20 cellular contexts compared by ENCODE assay signal in the genomic region with DNA sequence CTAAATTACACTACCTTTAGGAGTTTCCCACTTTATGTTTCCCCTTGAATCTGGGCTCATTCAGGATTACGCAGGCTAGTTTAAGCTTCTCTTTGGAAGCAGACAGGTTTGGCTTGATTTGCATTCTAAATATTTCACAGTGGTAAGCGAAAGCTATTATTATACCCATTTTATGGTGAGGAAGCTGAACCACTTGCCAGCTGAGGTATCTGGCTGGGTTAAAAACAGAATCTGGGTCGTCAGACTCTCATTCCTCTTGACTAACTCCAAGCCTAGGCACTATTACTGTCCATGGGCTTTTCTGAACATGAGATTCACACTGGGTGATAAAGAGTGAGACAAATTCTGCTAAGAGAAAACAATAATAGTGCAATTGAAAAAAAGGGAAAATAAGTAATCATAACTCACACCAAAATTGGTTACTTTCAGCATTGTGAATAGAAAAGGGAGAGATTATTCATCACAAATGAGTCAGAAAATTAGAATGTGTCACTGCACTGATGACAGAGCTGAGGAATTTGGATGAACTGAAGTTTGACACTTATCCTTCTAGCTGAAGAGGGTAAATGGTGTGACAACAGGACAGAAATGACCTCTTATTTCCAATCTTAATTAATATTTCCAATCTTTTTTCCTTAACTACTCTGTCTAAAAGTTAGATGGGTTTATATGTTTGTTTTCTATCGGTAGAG.
DNase-seq lines count a peak whose midpoint lies in the region; ATAC-seq and TF ChIP-seq lines count a peak whose summit lies in the region.
"Had no signal": no experiment of that assay in that cellular context is flagged by ENCODE, and none has a peak within 500 bp of the region (broad histone marks: within the 10 kb centered on the region; RNA-seq: fewer than 3 reads in every experiment).

No MANE protein-coding gene starts in this region.

- no peak overlapping the region for H3K27ac ChIP-seq in dorsolateral prefrontal cortex
- H3K27ac ChIP-seq: KMS-11, left ventricle myocardium inferior, ovary had no signal

- no peak overlapping the region for H3K4me3 Mint-ChIP-seq in activated T-cell treated with anti-CD3 and anti-CD28 coated beads, Interleukin-2, amount 50 U/mL, for 72 hours
- H3K4me3 Mint-ChIP-seq in stimulated activated naive CD8-positive, alpha-beta T cell treated with anti-CD3 and anti-CD28 coated beads, Interleukin-15, Interleukin-2, amounts not matched to agents 100 ng/mL and 50 ng/mL, for 24 hours: no peak overlapping the region
- H3K4me3 Mint-ChIP-seq: activated B cell treated with CpG ODN at 0.5 μM for 24 hours; activated CD8-positive, alpha-beta memory T cell treated with anti-CD3 and anti-CD28 coated beads, Interleukin-2, amount 10 ng/mL, durations not matched to agents 7 days and 5 days; activated naive CD8-positive, alpha-beta T cell treated with anti-CD3 and anti-CD28 coated beads, Interleukin-2, amount 10 ng/mL, durations not matched to agents 7 days and 5 days; effector memory CD8-positive, alpha-beta T cell had no signal

- no peaks in the 10 kb centered on the region for H3K9me3 Mint-ChIP-seq in activated T-cell treated with anti-CD3 and anti-CD28 coated beads, Interleukin-2, amount 50 U/mL, for 72 hours
- H3K9me3 Mint-ChIP-seq in stimulated activated naive CD8-positive, alpha-beta T cell treated with anti-CD3 and anti-CD28 coated beads, Interleukin-15, Interleukin-2, amounts not matched to agents 100 ng/mL and 50 ng/mL, for 24 hours: no peaks in the 10 kb centered on the region
- H3K9me3 Mint-ChIP-seq: activated B cell treated with CpG ODN at 0.5 μM for 24 hours; activated naive CD8-positive, alpha-beta T cell treated with anti-CD3 and anti-CD28 coated beads, Interleukin-2, amount 10 ng/mL, durations not matched to agents 7 days and 5 days; effector memory CD8-positive, alpha-beta T cell had no signal

- H3K4me3 ChIP-seq in fibroblast of mammary gland (ENCODE audit: control insufficient read depth, low read depth, low read length) (no peak overlapping the region), dorsolateral prefrontal cortex (no peak overlapping the region)
- H3K4me3 ChIP-seq: left ventricle myocardium inferior, ovary had no signal

- no peaks in the 10 kb centered on the region for H3K36me3 Mint-ChIP-seq in activated T-cell treated with anti-CD3 and anti-CD28 coated beads, Interleukin-2, amount 50 U/mL, for 72 hours (ENCODE audit: insufficient read depth in 2 of 2)
- no peaks in the 10 kb centered on the region for H3K36me3 Mint-ChIP-seq in stimulated activated naive CD8-positive, alpha-beta T cell treated with anti-CD3 and anti-CD28 coated beads, Interleukin-15, Interleukin-2, amounts not matched to agents 100 ng/mL and 50 ng/mL, for 24 hours (ENCODE audit: low read depth)
- H3K36me3 Mint-ChIP-seq: activated CD8-positive, alpha-beta memory T cell treated with anti-CD3 and anti-CD28 coated beads, Interleukin-2, amount 10 ng/mL, durations not matched to agents 7 days and 5 days had no signal

- intact Hi-C loops in dorsolateral prefrontal cortex (cut with DNase I): no loop called here

- H3K4me1 Mint-ChIP-seq in activated T-cell treated with anti-CD3 and anti-CD28 coated beads, Interleukin-2, amount 50 U/mL, for 72 hours (ENCODE audit: low read depth): peaks cover 40% of the 10 kb centered on the region
- H3K4me1 Mint-ChIP-seq in stimulated activated naive CD8-positive, alpha-beta T cell treated with anti-CD3 and anti-CD28 coated beads, Interleukin-15, Interleukin-2, amounts not matched to agents 100 ng/mL and 50 ng/mL, for 24 hours (ENCODE audit: low read depth): peaks cover 43% of the 10 kb centered on the region

- H3K27ac Mint-ChIP-seq in activated T-cell treated with anti-CD3 and anti-CD28 coated beads, Interleukin-2, amount 50 U/mL, for 72 hours: peak overlapping the region; percentile 5
- H3K27ac Mint-ChIP-seq in stimulated activated naive CD8-positive, alpha-beta T cell treated with anti-CD3 and anti-CD28 coated beads, Interleukin-15, Interleukin-2, amounts not matched to agents 100 ng/mL and 50 ng/mL, for 24 hours: peak overlapping the region; percentile 56
- H3K27ac Mint-ChIP-seq: activated B cell treated with CpG ODN at 0.5 μM for 24 hours; activated CD8-positive, alpha-beta memory T cell treated with anti-CD3 and anti-CD28 coated beads, Interleukin-2, amount 10 ng/mL, durations not matched to agents 7 days and 5 days; activated naive CD8-positive, alpha-beta T cell treated with anti-CD3 and anti-CD28 coated beads, Interleukin-2, amount 10 ng/mL, durations not matched to agents 7 days and 5 days; effector memory CD8-positive, alpha-beta T cell had no signal

- peak; percentile 93 to 94 for ATAC-seq in activated T-cell treated with anti-CD3 and anti-CD28 coated beads, Interleukin-2, amount 50 U/mL, for 72 hours (replicated peaks in 1 of 2)
- ATAC-seq: activated CD8-positive, alpha-beta memory T cell treated with anti-CD3 and anti-CD28 coated beads, Interleukin-2, amount 10 ng/mL, durations not matched to agents 7 days and 5 days; effector memory CD8-positive, alpha-beta T cell had no signal

- TF ChIP-seq CTCF in fibroblast of mammary gland (conservative IDR thresholded peaks at IDR 0.05; ENCODE audit: control insufficient read depth, insufficient read depth, low read depth, low read length) (no peak), dorsolateral prefrontal cortex (IDR thresholded peaks at IDR 0.05 in 54 of 56, conservative IDR thresholded peaks at IDR 0.05 in 2 of 56; ENCODE audit: low read depth in 1 of 56, partially characterized antibody in 56 of 56) (no peak)

- H3K27me3 Mint-ChIP-seq in activated T-cell treated with anti-CD3 and anti-CD28 coated beads, Interleukin-2, amount 50 U/mL, for 72 hours (ENCODE audit: low read depth): peaks cover 24% of the 10 kb centered on the region
- H3K27me3 Mint-ChIP-seq in stimulated activated naive CD8-positive, alpha-beta T cell treated with anti-CD3 and anti-CD28 coated beads, Interleukin-15, Interleukin-2, amounts not matched to agents 100 ng/mL and 50 ng/mL, for 24 hours: no peaks in the 10 kb centered on the region
- H3K27me3 Mint-ChIP-seq: activated B cell treated with CpG ODN at 0.5 μM for 24 hours; effector memory CD8-positive, alpha-beta T cell had no signal

- DNase-seq in activated T-cell treated with anti-CD3 and anti-CD28 coated beads, Interleukin-2, amount 50 U/mL, for 72 hours: no peak
- DNase-seq in activated T-cell treated with anti-CD3 and anti-CD28 coated beads for 4 hours: no peak
- DNase-seq in M059J (ENCODE audit: low read depth): peak; percentile 77
- peak; percentile 40 for DNase-seq in fibroblast of mammary gland (ENCODE audit: low read depth)
- no peak for DNase-seq in activated effector memory CD4-positive, alpha-beta T cell treated with anti-CD3 and anti-CD28 coated beads, Interleukin-2, amount 50 U/mL, for 16 hours
- DNase-seq in NCI-H187 (lab: John Stamatoyannopoulos, UW): no peak
- no peak for DNase-seq in dorsolateral prefrontal cortex
- DNase-seq: activated B cell treated with CpG ODN at 0.5 μM for 24 hours; activated CD8-positive, alpha-beta memory T cell treated with anti-CD3 and anti-CD28 coated beads, Interleukin-2, amount 10 ng/mL, durations not matched to agents 7 days and 5 days; activated naive CD8-positive, alpha-beta T cell treated with anti-CD3 and anti-CD28 coated beads, Interleukin-2, amount 10 ng/mL, durations not matched to agents 7 days and 5 days; central memory CD4-positive, alpha-beta T cell; effector memory CD8-positive, alpha-beta T cell; left ventricle myocardium inferior; NCI-H1436; ovary; SHP77 treated with DMSO at 0.1 percent for 48 hours; stimulated activated naive CD4-positive, alpha-beta T cell treated with Interleukin-2 at 50 U/mL for 16 hours; T-helper 2 cell had no signal

- no peaks in the 10 kb centered on the region for H3K27me3 ChIP-seq in dorsolateral prefrontal cortex
- H3K27me3 ChIP-seq: ovary had no signal

Comparison
In these comparisons a context has a peak if more than half of its experiments do, and no peak if none do; other contexts are left out.
1. DNase-seq: peak in M059J (single experiment) and fibroblast of mammary gland (single experiment); none in activated T-cell treated with anti-CD3 and anti-CD28 coated beads, Interleukin-2, amount 50 U/mL, for 72 hours (0 of 2), activated T-cell treated with anti-CD3 and anti-CD28 coated beads for 4 hours (single experiment), activated effector memory CD4-positive, alpha-beta T cell treated with anti-CD3 and anti-CD28 coated beads, Interleukin-2, amount 50 U/mL, for 16 hours (single experiment), NCI-H187 (0 of 2) and dorsolateral prefrontal cortex (0 of 10).